19 cellular contexts compared by ENCODE assay signal in genomic region chr6:72424476-72424875, GRCh38.
"Had no signal": no experiment of that assay in that cellular context is flagged by ENCODE, and none has a peak within 500 bp of the region (broad histone marks: within the 10 kb centered on the region; RNA-seq: fewer than 3 reads in every experiment).

No MANE protein-coding gene starts in this region.

- H3K4me3 ChIP-seq: heart right ventricle, right lobe of liver, skin epidermis, upper lobe of left lung had no signal

- H3K9ac ChIP-seq: parathyroid adenoma had no signal

- H3K36me3 ChIP-seq: heart right ventricle, right lobe of liver, upper lobe of left lung had no signal

- H3K27me3 ChIP-seq: right lobe of liver, upper lobe of left lung had no signal

- H3K9me3 ChIP-seq: right lobe of liver, upper lobe of left lung had no signal

- DNase-seq: activated T-cell treated with anti-CD3 and anti-CD28 coated beads, Interleukin-2, amount 50 U/mL, for 1 hour; aorta; caudate nucleus; effector CD4-positive, alpha-beta T cell; heart right ventricle; islet precursor cell; left colon; naive B cell; nucleus accumbens; right lobe of liver; stimulated activated CD4-positive, alpha-beta T cell treated with anti-CD3 and anti-CD28 coated beads, Interleukin-15, amount 100 ng/mL, for 24 hours; stimulated activated naive B cell treated with anti-CD40 and anti-IgM and Interleukin-4, amounts not matched to agents 10 μg/mL and 1 μg/mL and 100 μg/mL, for 72 hours; T-helper 9 cell; upper lobe of left lung had no signal

- H2AFZ ChIP-seq: parathyroid adenoma had no signal

- H3K27ac ChIP-seq: heart right ventricle, parathyroid adenoma, right lobe of liver, skin epidermis, upper lobe of left lung had no signal

- H3K4me1 ChIP-seq: heart right ventricle, parathyroid adenoma, right lobe of liver, upper lobe of left lung had no signal

- ATAC-seq: activated naive CD4-positive, alpha-beta T cell treated with anti-CD3 and anti-CD28 coated beads, Interleukin-2, amount 50 U/mL, for 72 hours; esophagus mucosa; heart right ventricle; left colon; right lobe of liver; stimulated activated naive B cell treated with anti-CD40 and anti-IgM and Interleukin-4, amounts not matched to agents 10 μg/mL and 1 μg/mL and 100 μg/mL, for 72 hours; WTC11 had no signal

- H3K79me2 ChIP-seq: parathyroid adenoma had no signal
